Comparison of ENCODE assay signal across 8 cellular contexts in genomic region chrX:56978172-56978571, GRCh38. TPM values are rescaled to one million over a fixed set of nuclear protein-coding genes. Genes with fewer than 3 reads are reported as not detected.
DNase-seq lines count a peak whose midpoint lies in the region; ATAC-seq, FAIRE-seq and TF ChIP-seq lines count a peak whose summit lies in the region.

No MANE protein-coding gene starts in this region.

- CTCF ChIA-PET in GM12878 (lab: Yijun Ruan, JAX), result interaction anchor here (0.6 to 3.0 kb wide), 21 partner anchors 9 to 728 kb away, joined by 3 to 25 read pairs (median 5); partner anchors contain the start of gene NBDY

- no peak overlapping the region for H3K9ac ChIP-seq in GM12878 (ENCODE audit: control insufficient read depth, insufficient read depth, low read length)

- DNase-seq in activated effector memory CD4-positive, alpha-beta T cell treated with anti-CD3 and anti-CD28 coated beads, Interleukin-2, amount 50 U/mL, for 16 hours, result peak; percentile 63
- no peak for DNase-seq in activated effector memory CD4-positive, alpha-beta T cell treated with Interleukin-2 at 50 U/mL for 16 hours
- peak; percentile 6 for DNase-seq in HTR-8/SVneo (ENCODE audit: insufficient read length, low spot score)
- peak; percentile 69 for DNase-seq in RKO (ENCODE audit: low spot score)
- DNase-seq in GM12878 (ENCODE audit: low read depth, low spot score), result peak; percentile 56
- peak; percentile 63 for DNase-seq in islet precursor cell
- peak; percentile 34 for DNase-seq in stimulated activated naive B cell treated with anti-CD40 and anti-IgM and Interleukin-4, amounts not matched to agents 10 μg/mL and 1 μg/mL and 100 μg/mL, for 72 hours

- TF ChIP-seq EP300 in GM12878 (IDR thresholded peaks at IDR 0.05; ENCODE audit: borderline replicate concordance in 1 of 2, control insufficient read depth in 1 of 2, low read depth in 2 of 2, low read length in 2 of 2), result no peak

- H3K9me3 Mint-ChIP-seq in stimulated activated naive B cell treated with anti-CD40 and anti-IgM and Interleukin-4, amounts not matched to agents 10 μg/mL and 1 μg/mL and 100 μg/mL, for 72 hours, result no peaks in the 10 kb centered on the region

- no peak overlapping the region; the same call in 1 of the 2 replicates for H2AFZ ChIP-seq in GM12878 (ENCODE audit: control insufficient read depth, low read depth, low read length)

- in situ Hi-C loops in GM12878 (cut with MboI), result loop anchor here (5.0 to 25.0 kb wide), 6 partner anchors 159 to 1266 kb away; partner anchors contain the start of genes RRAGB, SPIN2A, UBQLN2 and ZXDA

- H3K36me3 ChIP-seq in GM12878 (ENCODE audit: control insufficient read depth in 2 of 2, insufficient read depth in 2 of 2, low read length in 1 of 2), result no peaks in the 10 kb centered on the region; a peak in 1 of 4 replicates

- H4K20me1 ChIP-seq in GM12878 (ENCODE audit: control insufficient read depth, insufficient read depth), result no peaks in the 10 kb centered on the region

- H3K4me2 ChIP-seq in GM12878 (ENCODE audit: control insufficient read depth, insufficient read depth), result no peak overlapping the region

- H3K4me3 Mint-ChIP-seq in stimulated activated naive B cell treated with anti-CD40 and anti-IgM and Interleukin-4, amounts not matched to agents 10 μg/mL and 1 μg/mL and 100 μg/mL, for 72 hours, result no peak overlapping the region

- no peak for FAIRE-seq in HTR-8/SVneo (lab: Jason Lieb, UNC)
- peak; percentile 90 for FAIRE-seq in GM12878 (lab: Jason Lieb, UNC)

- TF ChIP-seq RAD21 in GM12878 (IDR thresholded peaks at IDR 0.05; ENCODE audit: insufficient read depth, low read depth, low read length), result peak; percentile 90

- H3K27ac Mint-ChIP-seq in stimulated activated naive B cell treated with anti-CD40 and anti-IgM and Interleukin-4, amounts not matched to agents 10 μg/mL and 1 μg/mL and 100 μg/mL, for 72 hours, result no peak overlapping the region

- peak; percentile 67 to 77 (median 71) for TF ChIP-seq CTCF in GM12878 (IDR thresholded peaks at IDR 0.05 in 2 of 3, conservative IDR thresholded peaks at IDR 0.05 in 1 of 3; ENCODE audit: control insufficient read depth in 2 of 3, extremely low read depth in 1 of 3, insufficient read depth in 1 of 3, low read depth in 3 of 3, low read length in 3 of 3)

- ATAC-seq in GM21619 (IDR thresholded peaks at IDR 0.05; ENCODE audit: unreplicated experiment) (peak; percentile 92), GM12878 (peak; percentile 98)
- peak; percentile 70 to 90 for ATAC-seq in stimulated activated naive B cell treated with anti-CD40 and anti-IgM and Interleukin-4, amounts not matched to agents 10 μg/mL and 1 μg/mL and 100 μg/mL, for 72 hours (replicated peaks)

- H3K36me3 Mint-ChIP-seq in stimulated activated naive B cell treated with anti-CD40 and anti-IgM and Interleukin-4, amounts not matched to agents 10 μg/mL and 1 μg/mL and 100 μg/mL, for 72 hours, result peaks cover 0 to 3% of the 10 kb centered on the region in 2 donors

- H3K27me3 ChIP-seq in GM12878 (replicated peaks in 1 of 2; ENCODE audit: control insufficient read depth in 2 of 2, insufficient read depth in 2 of 2, low read length in 1 of 2), result no peaks in the 10 kb centered on the region

- H3K27ac ChIP-seq in GM12878 (ENCODE audit: control insufficient read depth, insufficient read depth), result no peak overlapping the region

- SMC1A ChIA-PET in GM12878 (lab: Charles Lee; ENCODE audit: uncharacterized antibody, unreplicated experiment), result interaction anchor here (1.0 to 2.3 kb wide), 19 partner anchors 8 to 308 kb away, joined by 3 to 17 read pairs (median 5); partner anchors contain the start of gene FAAH2

- no peaks in the 10 kb centered on the region for H3K4me1 Mint-ChIP-seq in stimulated activated naive B cell treated with anti-CD40 and anti-IgM and Interleukin-4, amounts not matched to agents 10 μg/mL and 1 μg/mL and 100 μg/mL, for 72 hours

- no peak for TF ChIP-seq POLR2A in GM12878 (IDR thresholded peaks at IDR 0.05; ENCODE audit: low read depth, low read length)

- H3K4me1 ChIP-seq in GM12878 (ENCODE audit: control insufficient read depth, insufficient read depth, low read length), result no peaks in the 10 kb centered on the region

- peaks cover 0 to 4% of the 10 kb centered on the region in 2 donors for H3K27me3 Mint-ChIP-seq in stimulated activated naive B cell treated with anti-CD40 and anti-IgM and Interleukin-4, amounts not matched to agents 10 μg/mL and 1 μg/mL and 100 μg/mL, for 72 hours

- RAD21 ChIA-PET in GM12878 (lab: Charles Lee; ENCODE audit: unreplicated experiment), result interaction anchor here (0.6 to 1.7 kb wide), 16 partner anchors 8 to 250 kb away, joined by 3 to 21 read pairs (median 4); partner anchors contain the start of genes NBDY and SPIN3

- BruUV-seq in GM12878 (replicated peaks; lab: Mats Ljungman, UMichigan), result no TSS peak

- no peak overlapping the region for H3K4me3 ChIP-seq in GM12878

- POLR2A ChIA-PET in GM12878 (lab: Charles Lee), result no interaction called here

- WGBS in GM12878 (ENCODE audit: insufficient coverage, insufficient replicate concordance, low lambda C conversion rate, missing lambda C conversion rate), result 0% methylated on average over 1 of the region's 1 CpG

- no peaks in the 10 kb centered on the region for H3K9me3 ChIP-seq in GM12878 (replicated peaks; ENCODE audit: control insufficient read depth, insufficient read depth, low read length)

- H3K79me2 ChIP-seq in GM12878 (ENCODE audit: control insufficient read depth, insufficient read depth, low read length), result no peaks in the 10 kb centered on the region

- intact Hi-C loops in GM12878 (cut with micrococcal nuclease; ENCODE audit: unreplicated experiment), result loop anchor here (1.0 to 5.0 kb wide), 2 partner anchors 175 to 416 kb away; partner anchors contain the start of gene UBQLN2

TF ChIP-seq in GM12878, 131 proteins besides CTCF, POLR2A, EP300 and RAD21:
- TF ChIP-seq SUPT20H (IDR thresholded peaks at IDR 0.05; ENCODE audit: borderline replicate concordance, control insufficient read depth, low read depth, low read length) (no peak), YY1 (IDR thresholded peaks at IDR 0.05; ENCODE audit: low read depth, low read length) (0 out of 2 replicates have a peak, but pooled peaks have one; percentile 48), SMC3 (IDR thresholded peaks at IDR 0.05; ENCODE audit: borderline replicate concordance, low read length) (peak; percentile 90)
TF ChIP-seq in GM12878: peak in this region for 2.

RNA-seq across cellular contexts. Expression of gene SPIN3, which starts 17.2 kb away (rescaled TPM):
- total RNA-seq in GM12878 (2013; cell fraction: nucleolus; rRNA removed), result 55.3 and 58.0 TPM in 2 replicates
- total RNA-seq in GM12878 (2014; rRNA removed), result 9.0 and 9.5 TPM in 2 replicates
- total RNA-seq in GM12878 (2014; rRNA removed; fragmentation: Illumina TruSeq; extraction: Trizol), result 7.1 and 7.8 TPM in 2 replicates
- 8.1 and 10.1 TPM in 2 replicates for total RNA-seq in GM12878 (2021)
- polyA plus RNA-seq in GM12878 (2011; ENCODE audit: low read depth), result 6.3 TPM
- 12.3 and 16.7 TPM in 2 replicates for polyA plus RNA-seq in GM12878 (2011; rRNA removed)
- polyA plus RNA-seq in GM12878 (2011; cell fraction: cytosol; rRNA removed), result 5.9 and 6.5 TPM in 2 replicates
- 32.4 and 33.0 TPM in 2 replicates for polyA plus RNA-seq in GM12878 (2011; cell fraction: nucleus; rRNA removed)
- polyA plus RNA-seq in GM12878 (2012), result 7.9 and 8.1 TPM in 2 replicates
- 10.2 and 13.1 TPM in 2 replicates for polyA plus RNA-seq in GM12878 (2014; fragmentation: Illumina TruSeq; extraction: Trizol)
- 1 to 10 TPM; 2.1 to 2.4 TPM for polyA plus RNA-seq in GM12878 (2014; fragmentation: Nextera tagmentation; extraction: Ambion mirVana)
- 11.3 and 11.9 TPM in 2 replicates for polyA plus RNA-seq in GM12878 (2014; rRNA removed)
- polyA plus RNA-seq in GM12878 (2016; fragmentation: Nextera tagmentation; extraction: Ambion mirVana), result 10 to 100 TPM in 1 of 2 experiments, 1 to 10 TPM in 1; 6.5 to 10.1 TPM
- 8.0 and 9.1 TPM in 2 replicates for polyA minus RNA-seq in GM12878 (2011; rRNA and poly(A)+ RNA removed)
- polyA minus RNA-seq in GM12878 (2011; cell fraction: cytosol; rRNA and poly(A)+ RNA removed), result 2.2 and 3.6 TPM in 2 replicates
- 18.3 and 24.3 TPM in 2 replicates for polyA minus RNA-seq in GM12878 (2011; cell fraction: nucleus; rRNA and poly(A)+ RNA removed)
